9 cellular contexts compared by ENCODE assay signal in the genomic region with DNA sequence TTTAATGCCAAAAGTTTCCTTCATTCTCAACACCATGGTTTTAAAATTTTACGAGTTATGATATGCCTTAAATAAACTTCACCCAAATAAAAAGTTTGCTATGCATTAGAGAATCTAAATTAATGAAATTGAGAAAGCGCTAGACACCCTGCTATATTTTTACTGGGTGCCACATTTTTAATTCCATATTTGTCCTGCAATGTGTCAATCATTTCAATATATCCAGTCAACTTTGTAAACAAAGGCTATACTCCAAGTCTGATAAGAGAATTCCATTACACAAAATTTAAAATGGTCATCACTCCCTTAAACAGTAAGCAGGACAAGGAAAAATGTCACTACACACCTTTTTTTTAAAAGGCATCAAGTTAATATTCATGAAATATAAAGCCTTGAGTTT. TPM values are rescaled to one million over a fixed set of nuclear protein-coding genes. Genes with fewer than 3 reads are reported as not detected.
A peak's percentile ranks its signal among the peaks of the same experiment; 100 is the strongest.
DNase-seq lines count a peak whose midpoint lies in the region; ATAC-seq, FAIRE-seq and TF ChIP-seq lines count a peak whose summit lies in the region.
"Had no signal": no experiment of that assay in that cellular context is flagged by ENCODE, and none has a peak within 500 bp of the region (broad histone marks: within the 10 kb centered on the region; RNA-seq: fewer than 3 reads in every experiment).

No MANE protein-coding gene starts in this region.

- no peaks in the 10 kb centered on the region for H3K9me3 ChIP-seq in heart right ventricle
- H3K9me3 ChIP-seq in mesodermal cell (ENCODE audit: control insufficient read depth, low read length) = no peaks in the 10 kb centered on the region

- peak overlapping the region; percentile 86 to 97 (median 88) for H3K4me3 Mint-ChIP-seq in brain

- H3K4me1 ChIP-seq in heart right ventricle (peaks cover 0 to 65% (median 53%) of the 10 kb centered on the region in 9 donors), mesodermal cell (ENCODE audit: control insufficient read depth, insufficient read depth, low read length, poor library complexity, severe bottlenecking) (peaks cover 7% of the 10 kb centered on the region), urinary bladder (ENCODE audit: insufficient read depth) (no peaks in the 10 kb centered on the region)

- peak overlapping the region; percentile 85 to 97 (median 94) for H3K27ac Mint-ChIP-seq in brain

- WGBS in heart right ventricle, 2 donors = 35 to 53% methylated on average over 2 of the region's 2 CpGs
- no CpG with 5 or more reads among the region's 2 CpGs for WGBS in mesodermal cell (ENCODE audit: insufficient coverage in 2 of 2), 2 experiments
- WGBS in urinary bladder = 28% methylated on average over 2 of the region's 2 CpGs

- TF ChIP-seq CTCF in heart right ventricle (IDR thresholded peaks at IDR 0.05) (no peak), brain (conservative IDR thresholded peaks at IDR 0.05) (no peak)

- no peak for FAIRE-seq in GM19239 (lab: Jason Lieb, UNC)

- H3K36me3 Mint-ChIP-seq in brain = peaks cover 15% of the 10 kb centered on the region

- H3K4me3 ChIP-seq in heart right ventricle (peak overlapping the region; percentile 74 to 97 (median 87)), mesodermal cell (ENCODE audit: extremely low read depth, insufficient read depth, low read length, poor library complexity, severe bottlenecking) (peak overlapping the region; percentile 98), urinary bladder (ENCODE audit: low read depth, low read length) (peak overlapping the region; percentile 89)

- peaks cover 65% of the 10 kb centered on the region for H3K4me1 Mint-ChIP-seq in brain

- peak overlapping the region in 8 of 10 donors; percentile 90 to 98 (median 97) for H3K27ac ChIP-seq in heart right ventricle
- peak overlapping the region; percentile 95 for H3K27ac ChIP-seq in mesodermal cell (ENCODE audit: low read depth, low read length, severe bottlenecking)
- H3K27ac ChIP-seq in urinary bladder (ENCODE audit: low read depth) = no peak overlapping the region

- peaks cover 20% of the 10 kb centered on the region for H3K27me3 Mint-ChIP-seq in brain

- H3K9me3 Mint-ChIP-seq in brain = peaks cover 0 to 11% (median 3%) of the 10 kb centered on the region in 5 experiments

- no peaks in the 10 kb centered on the region for H3K27me3 ChIP-seq in heart right ventricle

- intact Hi-C loops in heart right ventricle (cut with DNase I) = loop anchor here in 7 of 10 donors (1.0 to 10.0 kb wide), 12 partner anchors 36 to 378 kb away; a partner anchor contains a TSS
- intact Hi-C loops in left ventricle myocardium superior (cut with micrococcal nuclease) = loop anchor here (10.0 kb wide), 2 partner anchors 128 to 252 kb away; no protein-coding TSS in a partner anchor

- DNase-seq in heart right ventricle = no peak
- no peak for DNase-seq in left ventricle myocardium superior
- no peak for DNase-seq in NCI-H526 (lab: John Stamatoyannopoulos, UW)
- DNase-seq in NCI-H1417 treated with DMSO at 0.1 percent for 48 hours (lab: John Stamatoyannopoulos, UW) = no peak
- DNase-seq in GM19239 (ENCODE audit: insufficient read length, low spot score) = no peak
- DNase-seq: GF-D8 had no signal

- ATAC-seq in heart right ventricle (no peak), left ventricle myocardium superior (no peak)

- H3K36me3 ChIP-seq in heart right ventricle (no peaks in the 10 kb centered on the region), mesodermal cell (ENCODE audit: control insufficient read depth, insufficient read depth, low read length) (no peaks in the 10 kb centered on the region), urinary bladder (ENCODE audit: insufficient read depth) (no peaks in the 10 kb centered on the region)

RNA-seq across cellular contexts. Expression of a gene that starts 1.9 kb away (rescaled TPM):
- total RNA-seq in heart right ventricle = 10 to 100 TPM; 46.3 to 73.5 (median 60.5) TPM
- 10 to 100 TPM; 11.5 to 43.7 TPM for polyA plus RNA-seq in heart right ventricle
- total RNA-seq in left ventricle myocardium superior = 40.7 TPM
- polyA plus RNA-seq in brain (ENCODE audit: insufficient read depth, low read depth, low replicate concordance) = 10.8 TPM
- 63.6 TPM for polyA plus RNA-seq in mesodermal cell (2013, experiment 1 of 2)
- polyA plus RNA-seq in mesodermal cell (2013, experiment 2 of 2) = 81.6 TPM
- 668 TPM for total RNA-seq in urinary bladder
- 177 TPM for polyA plus RNA-seq in urinary bladder
